Comparison of ENCODE assay signal across 26 cellular contexts in genomic region chr3:138971766-138972320, GRCh38. TPM values are rescaled to one million over a fixed set of nuclear protein-coding genes. Genes with fewer than 3 reads are reported as not detected.
"Had no signal": no experiment of that assay in that cellular context is flagged by ENCODE, and none has a peak within 500 bp of the region (broad histone marks: within the 10 kb centered on the region; RNA-seq: fewer than 3 reads in every experiment).

No MANE protein-coding gene starts in this region.

- H3K36me3 Mint-ChIP-seq: WTC11 had no signal

- H3K27me3 ChIP-seq: body of pancreas, Peyer's patch had no signal

- H3K4me3 Mint-ChIP-seq: activated CD8-positive, alpha-beta T cell treated with anti-CD3 and anti-CD28 coated beads, Interleukin-2, amount 10 ng/mL, durations not matched to agents 7 days and 5 days; central memory CD8-positive, alpha-beta T cell; T-helper 17 cell; WTC11 had no signal

- H3K9me3 ChIP-seq: body of pancreas, Peyer's patch had no signal

- ATAC-seq: activated CD8-positive, alpha-beta T cell treated with anti-CD3 and anti-CD28 coated beads, Interleukin-2, amount 10 ng/mL, durations not matched to agents 7 days and 5 days; body of pancreas; T-helper 17 cell; WTC11 had no signal

- H3K27ac Mint-ChIP-seq: activated CD8-positive, alpha-beta T cell treated with anti-CD3 and anti-CD28 coated beads, Interleukin-2, amount 10 ng/mL, durations not matched to agents 7 days and 5 days; T-helper 17 cell; WTC11 had no signal

- H3K36me3 ChIP-seq: Peyer's patch had no signal

- H3K4me1 ChIP-seq: body of pancreas, Peyer's patch had no signal

- H3K4me1 Mint-ChIP-seq: central memory CD8-positive, alpha-beta T cell; T-helper 17 cell; WTC11 had no signal

- H3K9me3 Mint-ChIP-seq: central memory CD8-positive, alpha-beta T cell; WTC11 had no signal

- DNase-seq: activated CD4-positive, alpha-beta T cell treated with anti-CD3 and anti-CD28 coated beads for 48 hours; activated CD4-positive, alpha-beta T cell treated with anti-CD3 and anti-CD28 coated beads, Interleukin-2, amount 50 U/mL, for 4 hours; activated CD4-positive, CD25-positive, alpha-beta regulatory T cell treated with anti-CD3 and anti-CD28 coated beads, Interleukin-2, amount 50 U/mL, for 72 hours; activated CD8-positive, alpha-beta memory T cell treated with anti-CD3 and anti-CD28 coated beads, Interleukin-2, amount 50 U/mL, for 48 hours; activated CD8-positive, alpha-beta T cell treated with anti-CD3 and anti-CD28 coated beads, Interleukin-2, amount 10 ng/mL, durations not matched to agents 7 days and 5 days; activated naive CD4-positive, alpha-beta T cell treated with anti-CD3 and anti-CD28 coated beads, Interleukin-2, amount 50 U/mL, for 16 hours; activated T-cell treated with anti-CD3 and anti-CD28 coated beads, Interleukin-2, amount 50 U/mL, for 1 hour; body of pancreas; KG1; NCI-H1048; NCI-H146; NCI-H187 treated with DMSO at 0.1 percent for 48 hours; NCI-H510A treated with DMSO at 0.1 percent for 48 hours; NCI-H69; NK-92 treated with Interleukin-12 subunit alpha and Interleukin-12 subunit beta, amount 100 ng/mL, for 24 hours; OCI-M1; Peyer's patch; SHP77; T-helper 17 cell; T-helper 9 cell had no signal

- H3K4me3 ChIP-seq: body of pancreas, Peyer's patch had no signal

- H3K27ac ChIP-seq: body of pancreas, Peyer's patch had no signal

RNA-seq across cellular contexts. Expression of gene FOXL2NB, which starts 24.8 kb away (rescaled TPM):
- total RNA-seq: activated CD8-positive, alpha-beta T cell treated with anti-CD3 and anti-CD28 coated beads, Interleukin-2, amount 10 ng/mL, durations not matched to agents 7 days and 5 days; aorta; Peyer's patch; T-helper 17 cell had no signal
- polyA plus RNA-seq: aorta had no signal

RNA-seq across cellular contexts. Expression of gene FOXL2, which starts 24.9 kb away (rescaled TPM):
- total RNA-seq: activated CD8-positive, alpha-beta T cell treated with anti-CD3 and anti-CD28 coated beads, Interleukin-2, amount 10 ng/mL, durations not matched to agents 7 days and 5 days; aorta; Peyer's patch; T-helper 17 cell had no signal
- polyA plus RNA-seq: aorta had no signal

RNA-seq across cellular contexts. Expression of gene PRR23A, which starts 34.2 kb away (rescaled TPM):
- total RNA-seq: activated CD8-positive, alpha-beta T cell treated with anti-CD3 and anti-CD28 coated beads, Interleukin-2, amount 10 ng/mL, durations not matched to agents 7 days and 5 days; aorta; body of pancreas; bronchial epithelial cell; LHCN-M2; M059J; Peyer's patch; T-helper 17 cell; WTC11 had no signal
- polyA plus RNA-seq: aorta had no signal

RNA-seq across cellular contexts. Expression of gene PRR23B, which starts 48.9 kb away (rescaled TPM):
- total RNA-seq: activated CD8-positive, alpha-beta T cell treated with anti-CD3 and anti-CD28 coated beads, Interleukin-2, amount 10 ng/mL, durations not matched to agents 7 days and 5 days; aorta; body of pancreas; bronchial epithelial cell; LHCN-M2; M059J; Peyer's patch; T-helper 17 cell; WTC11 had no signal
